ENCODE assay signal across 28 cellular contexts in the genomic region with DNA sequence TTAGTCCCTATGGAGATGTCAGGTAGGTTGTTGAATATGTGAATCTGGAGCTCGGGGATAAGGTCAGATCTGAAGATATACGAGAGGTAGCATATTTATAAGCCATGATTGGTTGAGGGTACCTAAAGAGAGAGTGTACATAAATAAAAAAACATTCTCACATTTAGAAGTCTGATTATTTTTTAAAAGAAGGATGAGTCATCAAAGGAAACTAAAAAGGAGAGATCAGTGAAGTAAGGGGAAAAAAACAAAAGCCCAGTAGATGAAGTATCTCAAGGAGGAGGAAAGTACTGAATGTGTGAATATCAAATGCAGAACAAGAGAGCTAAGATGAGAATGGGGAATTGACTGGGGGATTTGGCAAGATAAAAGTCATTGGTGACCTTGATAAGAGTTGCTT. TPM values are rescaled to one million over a fixed set of nuclear protein-coding genes. Genes with fewer than 3 reads are reported as not detected.
"Had no signal": no experiment of that assay in that cellular context is flagged by ENCODE, and none has a peak within 500 bp of the region (broad histone marks: within the 10 kb centered on the region; RNA-seq: fewer than 3 reads in every experiment).

No MANE protein-coding gene starts in this region.

- ATAC-seq: activated naive CD4-positive, alpha-beta T cell treated with anti-CD3 and anti-CD28 coated beads, Interleukin-2, amount 50 U/mL, for 72 hours; heart right ventricle; left colon; mucosa of descending colon; sciatic nerve; stimulated activated naive CD8-positive, alpha-beta T cell treated with anti-CD3 and anti-CD28 coated beads, Interleukin-15, Interleukin-2, amounts not matched to agents 100 U/mL and 50 U/mL, for 24 hours; WTC11 had no signal

- H3K27me3 ChIP-seq: heart right ventricle, tibial artery had no signal

- H3K27ac Mint-ChIP-seq: activated naive CD4-positive, alpha-beta T cell treated with anti-CD3 and anti-CD28 coated beads, Interleukin-2, amount 50 U/mL, for 72 hours; activated T-helper 1 cell treated with anti-CD3 and anti-CD28 coated beads, Interleukin-12 subunit alpha, Interleukin-12 subunit beta, Interleukin-2, Interleukin-4 antibody, amounts not matched to agents 30 ng/mL and 10 ng/mL and 1 ng/mL, durations not matched to agents 14 hours and 24 hours and 36 hours; brain; dendritic cell treated with granulocyte-macrophage colony-stimulating factor and Interleukin-4, amounts not matched to agents 40 ng/mL and 50 ng/mL, for 4 days; WTC11 had no signal

- FAIRE-seq: endometrium, keratinocyte, small intestine had no signal

- DNase-seq: activated CD4-positive, alpha-beta T cell treated with anti-CD3 and anti-CD28 coated beads for 4 hours; activated CD4-positive, alpha-beta T cell treated with anti-CD3 and anti-CD28 coated beads, Interleukin-2, amount 50 U/mL, for 48 hours; activated gamma-delta T cell; aorta; caudate nucleus; effector CD4-positive, alpha-beta T cell; foreskin fibroblast; heart right ventricle; left colon; mesenchymal stem cell; mucosa of descending colon; small intestine; stimulated activated CD4-positive, alpha-beta T cell treated with anti-CD3 and anti-CD28 coated beads, Interleukin-15, amount 100 ng/mL, for 24 hours; stimulated activated CD4-positive, alpha-beta T cell treated with anti-CD3 and anti-CD28 coated beads, Interleukin-2, amount 100 ng/mL, for 48 hours; stimulated activated CD8-positive, alpha-beta memory T cell treated with anti-CD3 and anti-CD28 coated beads, Interleukin-4, amount 100 ng/mL, for 48 hours; stimulated activated naive CD8-positive, alpha-beta T cell treated with anti-CD3 and anti-CD28 coated beads, Interleukin-15, Interleukin-2, amounts not matched to agents 100 U/mL and 50 U/mL, for 24 hours; T1000; tibial artery had no signal

- H3K4me3 Mint-ChIP-seq: activated T-helper 1 cell treated with anti-CD3 and anti-CD28 coated beads, Interleukin-12 subunit alpha, Interleukin-12 subunit beta, Interleukin-2, Interleukin-4 antibody, amounts not matched to agents 30 ng/mL and 10 ng/mL and 1 ng/mL, durations not matched to agents 14 hours and 24 hours and 36 hours; brain; dendritic cell treated with granulocyte-macrophage colony-stimulating factor and Interleukin-4, amounts not matched to agents 40 ng/mL and 50 ng/mL, for 4 days; neural crest cell; WTC11 had no signal

- H3K27me3 Mint-ChIP-seq: brain; dendritic cell treated with granulocyte-macrophage colony-stimulating factor and Interleukin-4, amounts not matched to agents 40 ng/mL and 50 ng/mL, for 4 days had no signal

- H3K36me3 Mint-ChIP-seq: activated naive CD4-positive, alpha-beta T cell treated with anti-CD3 and anti-CD28 coated beads, Interleukin-2, amount 50 U/mL, for 72 hours had no signal

- H3K4me1 ChIP-seq: heart right ventricle, tibial artery had no signal

- H3K36me3 ChIP-seq: tibial artery had no signal

- H3K9me3 Mint-ChIP-seq: activated naive CD4-positive, alpha-beta T cell treated with anti-CD3 and anti-CD28 coated beads, Interleukin-2, amount 50 U/mL, for 72 hours; activated T-helper 1 cell treated with anti-CD3 and anti-CD28 coated beads, Interleukin-12 subunit alpha, Interleukin-12 subunit beta, Interleukin-2, Interleukin-4 antibody, amounts not matched to agents 30 ng/mL and 10 ng/mL and 1 ng/mL, durations not matched to agents 14 hours and 24 hours and 36 hours; brain; dendritic cell treated with granulocyte-macrophage colony-stimulating factor and Interleukin-4, amounts not matched to agents 40 ng/mL and 50 ng/mL, for 4 days; neural crest cell; WTC11 had no signal

- H3K27ac ChIP-seq: heart right ventricle, tibial artery had no signal

- H3K9me3 ChIP-seq: heart right ventricle, mucosa of descending colon, tibial artery had no signal

- H3K4me1 Mint-ChIP-seq: brain, neural crest cell, WTC11 had no signal

- H3K4me3 ChIP-seq: heart right ventricle, mucosa of descending colon, tibial artery had no signal

RNA-seq across cellular contexts. Expression of gene ANGPTL1, which starts 15.7 kb away (rescaled TPM):
- total RNA-seq: activated naive CD4-positive, alpha-beta T cell treated with anti-CD3 and anti-CD28 coated beads, Interleukin-2, amount 50 U/mL, for 72 hours; activated T-helper 1 cell treated with anti-CD3 and anti-CD28 coated beads, Interleukin-12 subunit alpha, Interleukin-12 subunit beta, Interleukin-2, Interleukin-4 antibody, amounts not matched to agents 30 ng/mL and 10 ng/mL and 1 ng/mL, durations not matched to agents 14 hours and 24 hours and 36 hours; T-helper 1 cell treated with Interleukin-12 subunit alpha and Interleukin-12 subunit beta and Interleukin-4 antibody, amounts not matched to agents 30 ng/mL and 1 ng/mL, for 36 hours; WTC11 had no signal
- polyA plus RNA-seq: keratinocyte had no signal
